ENCODE assay signal across 8 cellular contexts in genomic region chr4:2418652-2419571, GRCh38. TPM values are rescaled to one million over a fixed set of nuclear protein-coding genes. Genes with fewer than 3 reads are reported as not detected.
A peak's percentile ranks its signal among the peaks of the same experiment; 100 is the strongest.
DNase-seq lines count a peak whose midpoint lies in the region; ATAC-seq, FAIRE-seq and TF ChIP-seq lines count a peak whose summit lies in the region.

CFAP99 (plus strand) TSS chr4:2418955.

- whole genome bisulfite sequencing in mammary epithelial cell (ENCODE audit: low coverage, missing lambda C conversion rate), result 6% methylated on average over 37 of the region's 94 CpGs
- 1% methylated on average over 40 to 94 of the region's 94 CpGs for WGBS in small intestine, 3 donors

- H4K20me1 ChIP-seq in mammary epithelial cell (ENCODE audit: insufficient read depth, low read length), result no peaks in the 10 kb centered on the region

- TF ChIP-seq CTCF in WERI-Rb-1 (IDR thresholded peaks at IDR 0.05; ENCODE audit: low read depth, low read length) (peak; percentile 18; the same call in 1 of the 2 replicates), mammary epithelial cell (conservative IDR thresholded peaks at IDR 0.05 in 1 of 2, IDR thresholded peaks at IDR 0.05 in 1 of 2; ENCODE audit: extremely low read depth in 1 of 2, insufficient read depth in 1 of 2, low read depth in 1 of 2, low read length in 2 of 2) (peak in 1 of 2 donors; percentile 15)

- dilution Hi-C loops in mammary epithelial cell (cut with HindIII; ENCODE audit: low sequenced_read_pairs), result no loop called here

- in situ Hi-C loops in ACHN (cut with HindIII; ENCODE audit: low pct_ligation_motif_present, low pct_unique_long_range_greater_than_20kb, low sequenced_read_pairs) (no loop called here), mammary epithelial cell (cut with MboI; ENCODE audit: low sequenced_read_pairs in 2 of 2) (no loop called here)

- peak within 1 kb of the TSS; percentile 96 for H3K4me2 ChIP-seq in mammary epithelial cell (ENCODE audit: insufficient read depth, low read depth, low read length)

- H3K4me3 ChIP-seq in WERI-Rb-1 (ENCODE audit: low read depth, low read length), result peak within 1 kb of the TSS; percentile 59
- H3K4me3 ChIP-seq in mammary epithelial cell (replicated peaks in 1 of 3; ENCODE audit: insufficient read depth in 1 of 3, low read depth in 2 of 3, low read length in 3 of 3), result peak within 1 kb of the TSS; percentile 41 to 52 (median 47)
- H3K4me3 ChIP-seq in small intestine (ENCODE audit: low read depth in 1 of 2, low read length in 2 of 2), result peak within 1 kb of the TSS; percentile 81 to 84

- peak within 1 kb of the TSS; percentile 75 for H2AFZ ChIP-seq in mammary epithelial cell (ENCODE audit: low read depth, low read length)

- no peak for FAIRE-seq in small intestine (lab: Jason Lieb, UNC)

- intact Hi-C loops in mammary epithelial cell (cut with micrococcal nuclease), result loop anchor here (2.0 kb wide), 1 partner anchor 176 kb away; the partner anchor contains the start of genes HAUS3 and POLN

- H3K27me3 ChIP-seq in WERI-Rb-1 (ENCODE audit: insufficient read depth, low read depth, severe bottlenecking), result peaks cover 31% of the 10 kb centered on the region
- H3K27me3 ChIP-seq in mammary epithelial cell (ENCODE audit: insufficient read depth, low read length), result peaks cover 39% of the 10 kb centered on the region
- H3K27me3 ChIP-seq in small intestine (ENCODE audit: control insufficient read depth in 2 of 2, insufficient read depth in 2 of 2, low read length in 2 of 2), result no peaks in the 10 kb centered on the region

- CTCF ChIA-PET in mammary epithelial cell (lab: Charles Lee; ENCODE audit: low non-redundant PET), result no interaction called here

- no TSS peak for BruUV-seq in mammary epithelial cell (replicated peaks; lab: Mats Ljungman, UMichigan)

- no peaks in the 10 kb centered on the region for H3K79me2 ChIP-seq in mammary epithelial cell (ENCODE audit: insufficient read depth, low read length)

- no peak within 1 kb of the TSS for H3K27ac ChIP-seq in WERI-Rb-1
- no peak within 1 kb of the TSS for H3K27ac ChIP-seq in mammary epithelial cell (ENCODE audit: insufficient read depth, low read depth, low read length)
- H3K27ac ChIP-seq in small intestine (ENCODE audit: low read depth in 1 of 2, low read length in 1 of 2), result peak within 1 kb of the TSS; percentile 56 to 58

- ATAC-seq in GM18868 (IDR thresholded peaks at IDR 0.05; ENCODE audit: unreplicated experiment) (peak; percentile 91), HG03135 (IDR thresholded peaks at IDR 0.05; ENCODE audit: unreplicated experiment) (peak; percentile 85)

- H3K4me1 ChIP-seq in mammary epithelial cell (ENCODE audit: insufficient read depth, low read length) (peaks cover 22% of the 10 kb centered on the region), small intestine (ENCODE audit: control insufficient read depth in 2 of 2, insufficient read depth in 1 of 2, low read depth in 1 of 2, low read length in 1 of 2) (peaks cover 5 to 7% of the 10 kb centered on the region in 2 donors)

- DNase-seq in ACHN (peak; percentile 91), NCI-H2196 treated with DMSO at 0.1 percent for 48 hours (lab: John Stamatoyannopoulos, UW; ENCODE audit: unreplicated experiment) (peak; percentile 91), WERI-Rb-1 (peak; percentile 99), mammary epithelial cell (peak; percentile 92), iPS-NIHi7 (ENCODE audit: extremely low spot score) (peak; percentile 97), small intestine (peak; percentile 97)

- H3K9me3 ChIP-seq in WERI-Rb-1 (ENCODE audit: severe bottlenecking) (no peaks in the 10 kb centered on the region), mammary epithelial cell (replicated peaks; ENCODE audit: insufficient read depth, low read length) (no peaks in the 10 kb centered on the region), small intestine (ENCODE audit: control insufficient read depth, low read depth) (no peaks in the 10 kb centered on the region)

- H3K36me3 ChIP-seq in WERI-Rb-1, result no peaks in the 10 kb centered on the region
- H3K36me3 ChIP-seq in mammary epithelial cell (ENCODE audit: insufficient read depth, low read length), result no peaks in the 10 kb centered on the region
- no peaks in the 10 kb centered on the region for H3K36me3 ChIP-seq in small intestine (ENCODE audit: control insufficient read depth in 2 of 2, insufficient read depth in 2 of 2, low read length in 2 of 2)

- no peak within 1 kb of the TSS for H3K9ac ChIP-seq in mammary epithelial cell (ENCODE audit: insufficient read depth, low read length)

RNA-seq across cellular contexts. Expression of gene CFAP99, which starts in this region (rescaled TPM):
- total RNA-seq in mammary epithelial cell, result not detected
- polyA plus RNA-seq in mammary epithelial cell (not detected), small intestine (under 1 TPM in 2 of 3 donors, not detected in 1; 0.15 to 0.67 TPM)
- not detected for polyA minus RNA-seq in mammary epithelial cell

Comparison
In these comparisons a context has a peak if more than half of its experiments do, and no peak if none do; other contexts are left out.
1. Peak in DNase-seq, H3K4me3 ChIP-seq and H3K4me2 ChIP-seq in mammary epithelial cell; RNA of the gene not detected or under 1 TPM.
2. Peak in DNase-seq, H3K4me3 ChIP-seq and H3K27ac ChIP-seq in small intestine; RNA of the gene not detected or under 1 TPM.